Comparison of ENCODE assay signal across 32 cellular contexts in genomic region chr4:56267558-56267957, GRCh38.
"Had no signal": no experiment of that assay in that cellular context is flagged by ENCODE, and none has a peak within 500 bp of the region (broad histone marks: within the 10 kb centered on the region; RNA-seq: fewer than 3 reads in every experiment).

No MANE protein-coding gene starts in this region.

- ATAC-seq: activated CD8-positive, alpha-beta T cell treated with anti-CD3 and anti-CD28 coated beads for 36 hours; activated naive CD4-positive, alpha-beta T cell treated with anti-CD3 and anti-CD28 coated beads, Interleukin-2, amount 50 U/mL, for 72 hours; activated T-cell treated with anti-CD3 and anti-CD28 coated beads, Interleukin-2, amount 50 U/mL, for 4 hours; activated T-cell treated with anti-CD3 and anti-CD28 coated beads, Interleukin-2, amount 50 U/mL, for 72 hours; activated T-helper 17 cell treated with anti-CD3 and anti-CD28 coated beads, Interleukin-2, amount 50 U/mL, for 72 hours; body of pancreas had no signal

- H3K4me3 ChIP-seq: adrenal gland, body of pancreas, cardiac muscle cell had no signal

- H3K4me1 ChIP-seq: adrenal gland, body of pancreas had no signal

- H3K27me3 ChIP-seq: adrenal gland, body of pancreas, cardiac muscle cell had no signal

- H3K27ac ChIP-seq: adrenal gland, body of pancreas, cardiac muscle cell, VCaP had no signal

- DNase-seq: activated B cell treated with CpG ODN at 0.5 μM for 24 hours; activated CD4-positive, alpha-beta memory T cell treated with anti-CD3 and anti-CD28 coated beads for 36 hours; activated CD4-positive, alpha-beta T cell treated with anti-CD3 and anti-CD28 coated beads for 4 hours; activated CD4-positive, alpha-beta T cell treated with anti-CD3 and anti-CD28 coated beads, Interleukin-2, amount 10 ng/mL, durations not matched to agents 24 days and 14 days; activated CD4-positive, alpha-beta T cell treated with anti-CD3 and anti-CD28 coated beads, Interleukin-2, amount 50 U/mL, for 1 hour; activated CD4-positive, alpha-beta T cell treated with anti-CD3 and anti-CD28 coated beads, Interleukin-2, amount 50 U/mL, for 4 hours; activated CD4-positive, CD25-positive, alpha-beta regulatory T cell treated with anti-CD3 and anti-CD28 coated beads, Interleukin-2, amount 50 U/mL, for 72 hours; activated CD8-positive, alpha-beta memory T cell treated with anti-CD3 and anti-CD28 coated beads, Interleukin-2, amount 50 U/mL, for 4 hours; activated CD8-positive, alpha-beta T cell treated with anti-CD3 and anti-CD28 coated beads for 36 hours; activated effector memory CD4-positive, alpha-beta T cell treated with anti-CD3 and anti-CD28 coated beads, Interleukin-2, amount 50 U/mL, for 16 hours; activated gamma-delta T cell treated with Interleukin-2 at 50 U/mL for 16 hours; activated naive CD4-positive, alpha-beta T cell; activated naive CD4-positive, alpha-beta T cell treated with anti-CD3 and anti-CD28 coated beads for 36 hours; activated naive CD4-positive, alpha-beta T cell treated with anti-CD3 and anti-CD28 coated beads, Interleukin-2, amount 50 U/mL, for 16 hours; activated naive CD8-positive, alpha-beta T cell treated with anti-CD3 and anti-CD28 coated beads for 36 hours; activated T-cell treated with anti-CD3 and anti-CD28 coated beads for 4 hours; activated T-cell treated with anti-CD3 and anti-CD28 coated beads, Interleukin-2, amount 50 U/mL, for 1 hour; activated T-cell treated with anti-CD3 and anti-CD28 coated beads, Interleukin-2, amount 50 U/mL, for 4 hours; activated T-cell treated with anti-CD3 and anti-CD28 coated beads, Interleukin-2, amount 50 U/mL, for 72 hours; adrenal gland; amniotic stem cell; aorta; body of pancreas; caudate nucleus; cerebellar nuclear complex; T-helper 1 cell; T-helper 2 cell; T-helper 9 cell had no signal

- H3K9me3 ChIP-seq: adrenal gland, body of pancreas had no signal

- H3K36me3 ChIP-seq: adrenal gland, cardiac muscle cell had no signal
